ENCODE assay signal across 8 cellular contexts in genomic region chr2:234289789-234290188, GRCh38.
DNase-seq lines count a peak whose midpoint lies in the region; ATAC-seq and TF ChIP-seq lines count a peak whose summit lies in the region.

No MANE protein-coding gene starts in this region.

- 50% methylated on average over 2 of the region's 2 CpGs for WGBS in suprapubic skin

- TF ChIP-seq CTCF in activated CD8-positive, alpha-beta T cell treated with anti-CD3 and anti-CD28 coated beads for 36 hours (IDR thresholded peaks at IDR 0.05): no peak
- TF ChIP-seq CTCF in fibroblast of pulmonary artery (IDR thresholded peaks at IDR 0.05; ENCODE audit: low read length, missing control alignments) (no peak), suprapubic skin (IDR thresholded peaks at IDR 0.05) (no peak), GM13977 (IDR thresholded peaks at IDR 0.05; ENCODE audit: extremely low read depth, insufficient read depth, missing control alignments) (no peak)

- H3K9me3 Mint-ChIP-seq in activated CD8-positive, alpha-beta T cell treated with anti-CD3 and anti-CD28 coated beads for 36 hours: no peaks in the 10 kb centered on the region

- H3K27me3 Mint-ChIP-seq in activated CD8-positive, alpha-beta T cell treated with anti-CD3 and anti-CD28 coated beads for 36 hours: no peaks in the 10 kb centered on the region

- peak; percentile 46 for ATAC-seq in activated CD8-positive, alpha-beta T cell treated with anti-CD3 and anti-CD28 coated beads for 36 hours
- no peak for ATAC-seq in HG03571 (IDR thresholded peaks at IDR 0.05; ENCODE audit: unreplicated experiment)

- H3K36me3 ChIP-seq in suprapubic skin: no peaks in the 10 kb centered on the region

- H3K4me3 ChIP-seq in fibroblast of pulmonary artery (replicated peaks; ENCODE audit: low read depth, low read length) (no peak overlapping the region), suprapubic skin (no peak overlapping the region)

- in situ Hi-C loops in GM13977 (cut with MboI; ENCODE audit: low pct_unique_long_range_greater_than_20kb, low sequenced_read_pairs, unreplicated experiment): loop anchor here (10.0 kb wide), 1 partner anchor 155 kb away; no protein-coding TSS in a partner anchor

- H3K4me3 Mint-ChIP-seq in activated CD8-positive, alpha-beta T cell treated with anti-CD3 and anti-CD28 coated beads for 36 hours: peak overlapping the region; percentile 47

- H3K36me3 Mint-ChIP-seq in activated CD8-positive, alpha-beta T cell treated with anti-CD3 and anti-CD28 coated beads for 36 hours (ENCODE audit: low read depth): no peaks in the 10 kb centered on the region

- peak; percentile 57 for DNase-seq in activated naive CD4-positive, alpha-beta T cell treated with Interleukin-2 at 50 U/mL for 16 hours
- DNase-seq in activated naive CD4-positive, alpha-beta T cell (lab: John Stamatoyannopoulos, UW): no peak
- peak; percentile 73 for DNase-seq in activated CD8-positive, alpha-beta T cell treated with anti-CD3 and anti-CD28 coated beads for 36 hours
- DNase-seq in fibroblast of pulmonary artery (ENCODE audit: low read depth) (peak; percentile 68), suprapubic skin (ENCODE audit: low spot score in 2 of 2) (no peak), GM13977 (ENCODE audit: low spot score) (no peak), NCI-H446 treated with DMSO at 0.1 percent for 48 hours (lab: John Stamatoyannopoulos, UW) (no peak)

- H3K27ac Mint-ChIP-seq in activated CD8-positive, alpha-beta T cell treated with anti-CD3 and anti-CD28 coated beads for 36 hours: peak overlapping the region; percentile 99

- H3K4me1 Mint-ChIP-seq in activated CD8-positive, alpha-beta T cell treated with anti-CD3 and anti-CD28 coated beads for 36 hours (ENCODE audit: low read depth): peaks cover 65% of the 10 kb centered on the region

- peak overlapping the region; percentile 0 for H3K27ac ChIP-seq in suprapubic skin

- CTCF ChIA-PET in activated CD8-positive, alpha-beta T cell treated with anti-CD3 and anti-CD28 coated beads for 36 hours (lab: Charles Lee): interaction anchor here (0.6 to 3.9 kb wide), 26 partner anchors 9 to 256 kb away, joined by 3 to 25 read pairs (median 6); partner anchors contain the start of gene ARL4C

- H3K27me3 ChIP-seq in suprapubic skin: no peaks in the 10 kb centered on the region

- peaks cover 25% of the 10 kb centered on the region for H3K4me1 ChIP-seq in suprapubic skin

- intact Hi-C loops in activated CD8-positive, alpha-beta T cell treated with anti-CD3 and anti-CD28 coated beads for 36 hours (cut with micrococcal nuclease): loop anchor here (5.0 kb wide), 2 partner anchors 83 to 152 kb away; no protein-coding TSS in a partner anchor

- POLR2A ChIA-PET in activated CD8-positive, alpha-beta T cell treated with anti-CD3 and anti-CD28 coated beads for 36 hours (lab: Charles Lee): interaction anchor here (0.6 to 3.4 kb wide), 12 partner anchors 9 to 208 kb away, joined by 3 to 14 read pairs (median 4); partner anchors contain the start of gene ARL4C

- TF ChIP-seq EP300 in suprapubic skin (IDR thresholded peaks at IDR 0.05): no peak

- no peaks in the 10 kb centered on the region for H3K9me3 ChIP-seq in suprapubic skin

- no peak for TF ChIP-seq POLR2A in suprapubic skin (IDR thresholded peaks at IDR 0.05)

Comparison
In these comparisons a context has a peak if more than half of its experiments do, and no peak if none do; other contexts are left out.
1. DNase-seq: peak in activated naive CD4-positive, alpha-beta T cell treated with Interleukin-2 at 50 U/mL for 16 hours (single experiment), activated CD8-positive, alpha-beta T cell treated with anti-CD3 and anti-CD28 coated beads for 36 hours (single experiment) and fibroblast of pulmonary artery (single experiment); none in activated naive CD4-positive, alpha-beta T cell (0 of 4), suprapubic skin (0 of 2), GM13977 (single experiment) and NCI-H446 treated with DMSO at 0.1 percent for 48 hours (single experiment).